Comparison of ENCODE assay signal across 9 cellular contexts in genomic region chr13:23087884-23088283, GRCh38.
DNase-seq lines count a peak whose midpoint lies in the region; ATAC-seq, FAIRE-seq and TF ChIP-seq lines count a peak whose summit lies in the region.
"Had no signal": no experiment of that assay in that cellular context is flagged by ENCODE, and none has a peak within 500 bp of the region (broad histone marks: within the 10 kb centered on the region; RNA-seq: fewer than 3 reads in every experiment).

No MANE protein-coding gene starts in this region.

- no peak overlapping the region for H3K9ac ChIP-seq in neural progenitor cell

- TF ChIP-seq CTCF in GM06990 (IDR thresholded peaks at IDR 0.05; ENCODE audit: insufficient read depth, low read length, poor library complexity, severe bottlenecking): peak; percentile 70
- peak; percentile 35 for TF ChIP-seq CTCF in astrocyte of the cerebellum (IDR thresholded peaks at IDR 0.05; ENCODE audit: low read depth, low read length, missing control alignments)
- TF ChIP-seq CTCF in neural progenitor cell (IDR thresholded peaks at IDR 0.05): peak; percentile 58

- H3K4me2 ChIP-seq in neural progenitor cell: no peak overlapping the region

- no peaks in the 10 kb centered on the region for H4K20me1 ChIP-seq in neural progenitor cell (ENCODE audit: low read depth)

- H3K9me3 Mint-ChIP-seq in neural progenitor cell: peaks cover 5% of the 10 kb centered on the region

- H3K36me3 ChIP-seq in GM06990 (ENCODE audit: control insufficient read depth, insufficient read depth, low read length) (no peaks in the 10 kb centered on the region), neural progenitor cell (no peaks in the 10 kb centered on the region)

- H3K9me3 ChIP-seq in neural progenitor cell (ENCODE audit: low read depth): no peaks in the 10 kb centered on the region

- H3F3A ChIP-seq in neural progenitor cell (ENCODE audit: low read depth): no peaks in the 10 kb centered on the region

- H3K4me3 ChIP-seq in GM06990 (replicated peaks; ENCODE audit: low read depth, low read length) (no peak overlapping the region), astrocyte of the cerebellum (ENCODE audit: low read depth, low read length) (no peak overlapping the region), neural progenitor cell (no peak overlapping the region)

- no peaks in the 10 kb centered on the region for H3K79me2 ChIP-seq in neural progenitor cell (ENCODE audit: low read depth)

- H3K27me3 ChIP-seq in GM06990 (replicated peaks; ENCODE audit: control insufficient read depth, insufficient read depth, low read length) (no peaks in the 10 kb centered on the region), neural progenitor cell (no peaks in the 10 kb centered on the region)

- no peak overlapping the region for H3K27ac Mint-ChIP-seq in neural progenitor cell

- in situ Hi-C loops in astrocyte of the cerebellum (cut with HindIII; ENCODE audit: low sequenced_read_pairs): no loop called here

- H3K4me1 Mint-ChIP-seq in neural progenitor cell: no peaks in the 10 kb centered on the region

- H2AFZ ChIP-seq in neural progenitor cell (replicated peaks): no peak overlapping the region

- peaks cover 7% of the 10 kb centered on the region for H3K27me3 Mint-ChIP-seq in neural progenitor cell (ENCODE audit: insufficient read depth, low read depth)

- no peak for ATAC-seq in Right ventricle myocardium inferior

- no peaks in the 10 kb centered on the region for H3K36me3 Mint-ChIP-seq in neural progenitor cell

- FAIRE-seq in HTR-8/SVneo (lab: Jason Lieb, UNC): no peak
- FAIRE-seq: colon had no signal

- H3K4me1 ChIP-seq in neural progenitor cell: no peaks in the 10 kb centered on the region

- H3K27ac ChIP-seq in neural progenitor cell: no peak overlapping the region

- no peak overlapping the region for H3K4me3 Mint-ChIP-seq in neural progenitor cell

- peak; percentile 4 for DNase-seq in A172 (ENCODE audit: low spot score)
- DNase-seq in GM06990 (ENCODE audit: extremely low read depth, insufficient read length): no peak
- peak; percentile 32 for DNase-seq in M059J (ENCODE audit: low read depth)
- no peak for DNase-seq in astrocyte of the cerebellum (ENCODE audit: low read depth)
- peak; percentile 24 for DNase-seq in neural progenitor cell (ENCODE audit: low spot score)
- DNase-seq in HTR-8/SVneo (ENCODE audit: insufficient read length, low spot score): no peak
- no peak for DNase-seq in Right ventricle myocardium inferior (ENCODE audit: missing footprints)
- DNase-seq in inferior parietal cortex (ENCODE audit: extremely low spot score): no peak

- intact Hi-C loops in Right ventricle myocardium inferior (cut with DNase I): no loop called here

Comparison
In these comparisons a context has a peak if more than half of its experiments do, and no peak if none do; other contexts are left out.
1. DNase-seq: peak in A172 (single experiment), M059J (single experiment) and neural progenitor cell (single experiment); none in GM06990 (single experiment), astrocyte of the cerebellum (single experiment), HTR-8/SVneo (single experiment), Right ventricle myocardium inferior (single experiment) and inferior parietal cortex (single experiment).
2. Peak in every context shown above with its lines, with median percentiles within 50 percentile points of each other: CTCF ChIP-seq.